Comparison of ENCODE assay signal across 8 cellular contexts in the genomic region with DNA sequence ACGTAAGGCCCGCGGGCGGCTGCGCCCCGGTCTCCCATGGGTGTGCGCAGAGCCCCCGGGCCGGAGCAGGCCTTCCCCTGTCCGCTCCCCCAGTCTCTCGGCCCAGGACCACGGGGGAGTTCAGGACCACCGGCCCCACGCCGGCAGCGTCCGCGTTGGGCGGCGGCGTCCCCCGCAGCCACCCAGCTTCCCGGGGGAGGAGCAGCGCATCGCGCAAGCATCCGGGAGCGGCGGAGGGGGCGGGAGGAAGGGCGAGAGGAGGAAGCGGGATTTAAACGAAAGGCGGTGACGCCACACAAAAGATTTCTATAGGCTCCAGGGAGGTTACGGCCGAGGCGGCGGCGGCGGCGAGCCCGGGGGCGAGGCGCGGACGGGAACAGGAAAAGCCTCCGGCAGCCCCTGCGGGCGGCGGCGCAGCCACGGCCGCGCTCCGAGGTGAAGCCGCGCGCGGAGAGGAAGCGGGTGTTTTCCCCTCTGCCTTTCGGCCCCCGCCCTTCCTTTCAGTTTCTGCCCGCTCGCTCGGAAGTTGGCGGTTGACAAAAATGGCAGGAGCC. TPM values are rescaled to one million over a fixed set of nuclear protein-coding genes. Genes with fewer than 3 reads are reported as not detected.
DNase-seq lines count a peak whose midpoint lies in the region; ATAC-seq and TF ChIP-seq lines count a peak whose summit lies in the region.

Gene TLNRD1, plus strand, starts transcription at position 298 of the 554 bp plus-strand sequence. CDS start 1,349 bp downstream, outside the sequence.

- H3K4me1 Mint-ChIP-seq in activated naive CD4-positive, alpha-beta T cell treated with anti-CD3 and anti-CD28 coated beads for 36 hours (ENCODE audit: low read depth) = peaks cover 40% of the 10 kb centered on the region

- peak within 1 kb of the TSS; percentile 86 for H3K4me3 Mint-ChIP-seq in activated naive CD4-positive, alpha-beta T cell treated with anti-CD3 and anti-CD28 coated beads for 36 hours

- peak within 1 kb of the TSS; percentile 94 for H3K27ac Mint-ChIP-seq in activated naive CD4-positive, alpha-beta T cell treated with anti-CD3 and anti-CD28 coated beads for 36 hours

- CTCF ChIA-PET in HEK293T (lab: Yijun Ruan, JAX) = interaction anchor here (0.7 kb wide), 1 partner anchor 266 kb away, joined by 3 read pairs; no protein-coding TSS in a partner anchor
- CTCF ChIA-PET in activated naive CD4-positive, alpha-beta T cell treated with anti-CD3 and anti-CD28 coated beads for 36 hours (lab: Charles Lee) = interaction anchor here (1.5 kb wide), 1 partner anchor 266 kb away, joined by 3 read pairs; no protein-coding TSS in a partner anchor

- ATAC-seq in gastroesophageal sphincter = peak; percentile 86

- POLR2A ChIA-PET in HEK293T (lab: Yijun Ruan, JAX) = interaction anchor here (0.8 to 3.0 kb wide), 12 partner anchors 9 to 265 kb away, joined by 3 to 34 read pairs (median 4); no protein-coding TSS in a partner anchor

- H3K9me3 ChIP-seq in SK-N-MC (ENCODE audit: low read depth, low read length) (no peaks in the 10 kb centered on the region), gastroesophageal sphincter (no peaks in the 10 kb centered on the region)

- 1% methylated on average over 17 of the region's 67 CpGs; no CpG with 5 or more reads in 1 of the 2 donors for WGBS in gastroesophageal sphincter (ENCODE audit: low coverage in 1 of 2), 2 donors

- peak within 1 kb of the TSS; percentile 87 for H3K9ac ChIP-seq in SK-N-MC (ENCODE audit: insufficient read length)

- peaks cover 2% of the 10 kb centered on the region for H3K9me3 Mint-ChIP-seq in activated naive CD4-positive, alpha-beta T cell treated with anti-CD3 and anti-CD28 coated beads for 36 hours

- intact Hi-C loops in activated naive CD4-positive, alpha-beta T cell treated with anti-CD3 and anti-CD28 coated beads for 36 hours (cut with micrococcal nuclease) = loop anchor here (1.0 to 5.0 kb wide), 6 partner anchors 11 to 1047 kb away; partner anchors contain the start of genes BCL2A1, MESD, MEX3B and STARD5

- TF ChIP-seq POLR2A in gastroesophageal sphincter (IDR thresholded peaks at IDR 0.05) = peak; percentile 89 to 91

- H3K36me3 Mint-ChIP-seq in activated naive CD4-positive, alpha-beta T cell treated with anti-CD3 and anti-CD28 coated beads for 36 hours (ENCODE audit: low read depth) = peaks cover 11% of the 10 kb centered on the region

- TF ChIP-seq EP300 in gastroesophageal sphincter (IDR thresholded peaks at IDR 0.05) = no peak

- H3K36me3 ChIP-seq in SK-N-MC (ENCODE audit: insufficient read depth, low read length) (no peaks in the 10 kb centered on the region), gastroesophageal sphincter (peaks cover 0 to 13% of the 10 kb centered on the region in 2 donors)

- TF ChIP-seq CTCF in gastroesophageal sphincter (IDR thresholded peaks at IDR 0.05) = peak in 1 of 4 experiments; percentile 6

- no peaks in the 10 kb centered on the region for H3K27me3 ChIP-seq in gastroesophageal sphincter

- H3K27ac ChIP-seq in SK-N-MC (peak within 1 kb of the TSS; percentile 68), gastroesophageal sphincter (peak within 1 kb of the TSS; percentile 76 to 99 (median 98)), substantia nigra (ENCODE audit: low read depth, low read length, poor library complexity, severe bottlenecking) (peak within 1 kb of the TSS; percentile 93)

- peaks cover 0 to 58% (median 21%) of the 10 kb centered on the region in 3 donors for H3K4me1 ChIP-seq in gastroesophageal sphincter

- H3K27me3 Mint-ChIP-seq in activated naive CD4-positive, alpha-beta T cell treated with anti-CD3 and anti-CD28 coated beads for 36 hours (ENCODE audit: low read depth) = no peaks in the 10 kb centered on the region

- DNase-seq in GM03348 (ENCODE audit: low spot score) = peak; percentile 95
- peak; percentile 88 for DNase-seq in HEK293T (ENCODE audit: extremely low spot score)
- peak; percentile 81 for DNase-seq in NAMALWA (ENCODE audit: low spot score)
- peak; percentile 37 for DNase-seq in SK-N-MC (ENCODE audit: low read depth, low spot score)
- peak; percentile 92 for DNase-seq in activated naive CD4-positive, alpha-beta T cell treated with anti-CD3 and anti-CD28 coated beads for 36 hours
- peak in 55 of 56 donors; percentile 12 to 89 (median 74) for DNase-seq in nucleus accumbens (lab: John Stamatoyannopoulos, UW)
- peak in 47 of 49 donors; percentile 19 to 91 (median 69) for DNase-seq in substantia nigra (lab: John Stamatoyannopoulos, UW)

- H3K4me3 ChIP-seq in SK-N-MC (peak within 1 kb of the TSS; percentile 94), gastroesophageal sphincter (peak within 1 kb of the TSS; percentile 59 to 96)

TF ChIP-seq in HEK293T, 16 proteins besides CTCF, POLR2A, EP300 and RAD21:
- TF ChIP-seq L3MBTL2 (conservative IDR thresholded peaks at IDR 0.05) (peak; percentile 73), ELF4 (IDR thresholded peaks at IDR 0.05) (peak; percentile 64), ARNT (IDR thresholded peaks at IDR 0.05) (no peak)

RNA-seq across cellular contexts. Expression of gene TLNRD1, which starts in this region (rescaled TPM):
- total RNA-seq in activated naive CD4-positive, alpha-beta T cell treated with anti-CD3 and anti-CD28 coated beads for 36 hours = 10 to 100 TPM; 15.9 to 16.6 TPM
- 10 to 100 TPM; 17.0 to 31.9 (median 25.9) TPM for total RNA-seq in gastroesophageal sphincter

Comparison
In these comparisons a context has a peak if more than half of its experiments do, and no peak if none do; other contexts are left out.
1. Peak in every context shown above with its lines: DNase-seq, ATAC-seq, H3K4me3 ChIP-seq and H3K27ac ChIP-seq.
2. DNase-seq: peak in every context shown above with its lines; median percentile 95 in GM03348; 92 in activated naive CD4-positive, alpha-beta T cell treated with anti-CD3 and anti-CD28 coated beads for 36 hours; 88 in HEK293T; 81 in NAMALWA; 74 in nucleus accumbens; 69 in substantia nigra; 37 in SK-N-MC.